Comparison of ENCODE assay signal across 8 cellular contexts in the genomic region with DNA sequence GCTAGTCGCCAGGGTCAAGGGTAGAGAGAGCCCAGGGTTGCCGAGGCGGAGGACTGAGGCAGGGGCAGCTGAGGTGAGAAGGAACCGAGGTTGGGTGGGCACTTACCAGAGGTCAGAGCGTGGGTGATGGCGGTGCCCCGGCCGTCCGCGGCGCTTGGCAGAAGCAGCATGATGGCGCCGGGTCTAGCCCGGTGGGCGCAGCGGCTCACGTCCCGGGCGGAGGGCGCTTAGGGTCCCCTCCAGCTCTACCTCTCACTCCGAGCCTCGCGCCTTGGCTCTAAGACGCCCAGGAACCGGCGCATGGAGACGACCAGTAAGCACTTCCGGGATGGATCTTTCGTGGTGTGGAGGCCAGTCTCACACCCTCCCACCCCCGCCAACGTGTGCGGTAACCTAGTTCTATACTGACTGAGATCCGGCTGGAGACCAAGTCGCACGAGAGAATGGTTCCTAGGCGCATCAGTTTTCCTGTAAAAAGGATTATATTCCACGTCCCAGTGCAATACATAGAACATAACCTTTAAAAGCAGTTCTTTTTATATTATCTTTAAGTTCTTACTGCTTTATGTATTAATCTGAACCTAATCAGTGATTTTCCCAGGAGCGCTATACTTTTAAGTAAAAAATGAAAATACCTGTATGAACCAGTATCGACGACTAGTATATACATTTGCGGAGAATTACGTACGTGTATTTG.
DNase-seq lines count a peak whose midpoint lies in the region; ATAC-seq and TF ChIP-seq lines count a peak whose summit lies in the region.

A gene with protein sequence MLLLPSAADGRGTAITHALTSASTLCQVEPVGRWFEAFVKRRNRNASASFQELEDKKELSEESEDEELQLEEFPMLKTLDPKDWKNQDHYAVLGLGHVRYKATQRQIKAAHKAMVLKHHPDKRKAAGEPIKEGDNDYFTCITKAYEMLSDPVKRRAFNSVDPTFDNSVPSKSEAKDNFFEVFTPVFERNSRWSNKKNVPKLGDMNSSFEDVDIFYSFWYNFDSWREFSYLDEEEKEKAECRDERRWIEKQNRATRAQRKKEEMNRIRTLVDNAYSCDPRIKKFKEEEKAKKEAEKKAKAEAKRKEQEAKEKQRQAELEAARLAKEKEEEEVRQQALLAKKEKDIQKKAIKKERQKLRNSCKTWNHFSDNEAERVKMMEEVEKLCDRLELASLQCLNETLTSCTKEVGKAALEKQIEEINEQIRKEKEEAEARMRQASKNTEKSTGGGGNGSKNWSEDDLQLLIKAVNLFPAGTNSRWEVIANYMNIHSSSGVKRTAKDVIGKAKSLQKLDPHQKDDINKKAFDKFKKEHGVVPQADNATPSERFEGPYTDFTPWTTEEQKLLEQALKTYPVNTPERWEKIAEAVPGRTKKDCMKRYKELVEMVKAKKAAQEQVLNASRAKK (minus strand): TSS at position 315 of the 697 bp plus-strand sequence. CDS start 145 bp downstream, at position 170.

- in situ Hi-C loops in astrocyte of the cerebellum (cut with HindIII; ENCODE audit: low sequenced_read_pairs): loop anchor here (5.0 kb wide), 1 partner anchor 37 kb away; no protein-coding TSS in a partner anchor

- DNase-seq in NCI-H2029 (lab: John Stamatoyannopoulos, UW) (peak; percentile 89), T-helper 9 cell (peak; percentile 76), astrocyte of the cerebellum (ENCODE audit: low read depth) (peak; percentile 86), hippocampal formation (lab: John Stamatoyannopoulos, UW) (peak; percentile 77 to 90), retina (peak; percentile 92), GOT3 (lab: John Stamatoyannopoulos, UW) (no peak)

- ATAC-seq in GM18508 (IDR thresholded peaks at IDR 0.05; ENCODE audit: insufficient read depth, unreplicated experiment): peak; percentile 37
- peak; percentile 75 for ATAC-seq in HG02981 (IDR thresholded peaks at IDR 0.05; ENCODE audit: unreplicated experiment)

- TF ChIP-seq CTCF in astrocyte of the cerebellum (IDR thresholded peaks at IDR 0.05; ENCODE audit: low read depth, low read length, missing control alignments): no peak

- peak within 1 kb of the TSS; percentile 81 for H3K4me3 ChIP-seq in astrocyte of the cerebellum (ENCODE audit: low read depth, low read length)
